ENCODE assay signal across 11 cellular contexts in genomic region chr6:15331143-15331542, GRCh38.
DNase-seq lines count a peak whose midpoint lies in the region; ATAC-seq and TF ChIP-seq lines count a peak whose summit lies in the region.
"Had no signal": no experiment of that assay in that cellular context is flagged by ENCODE, and none has a peak within 500 bp of the region (broad histone marks: within the 10 kb centered on the region; RNA-seq: fewer than 3 reads in every experiment).

No MANE protein-coding gene starts in this region.

- CTCF ChIA-PET in CD8-positive, alpha-beta T cell (lab: Charles Lee), result no interaction called here

- H3K27me3 ChIP-seq in CD8-positive, alpha-beta T cell (ENCODE audit: insufficient read depth, low read length), result no peaks in the 10 kb centered on the region
- no peaks in the 10 kb centered on the region for H3K27me3 ChIP-seq in H9 (ENCODE audit: insufficient read depth, low read length)

- H4K20me1 ChIP-seq in H9 (ENCODE audit: control insufficient read depth, insufficient read depth, insufficient read length), result no peaks in the 10 kb centered on the region

- peaks cover 92% of the 10 kb centered on the region for H3K79me2 ChIP-seq in H9 (ENCODE audit: insufficient read depth, low read length)

- no peak overlapping the region for H2BK120ac ChIP-seq in H9 (ENCODE audit: low read depth, low read length, poor library complexity, severe bottlenecking)

- no peak overlapping the region for H3K4me3 ChIP-seq in CD8-positive, alpha-beta T cell (ENCODE audit: low read depth, low read length)

- H3K36me3 ChIP-seq in CD8-positive, alpha-beta T cell (ENCODE audit: insufficient read depth, low read length), result no peaks in the 10 kb centered on the region

- H3K27ac ChIP-seq in CD8-positive, alpha-beta T cell (ENCODE audit: low read depth, low read length), result no peak overlapping the region
- H3K27ac ChIP-seq in H9 (ENCODE audit: insufficient read length, low read depth, low read length), result no peak overlapping the region

- peaks cover 60% of the 10 kb centered on the region for H3K4me1 ChIP-seq in CD8-positive, alpha-beta T cell (ENCODE audit: insufficient read depth, low read length)
- peaks cover 24% of the 10 kb centered on the region for H3K4me1 ChIP-seq in H9 (ENCODE audit: insufficient read depth, low read length)

- H3K4ac ChIP-seq in H9 (ENCODE audit: low read depth, low read length), result no peak overlapping the region

- H4K91ac ChIP-seq in H9 (ENCODE audit: insufficient read length, low read depth, low read length), result no peak overlapping the region

- peak overlapping the region; percentile 65 for H3K4me3 Mint-ChIP-seq in CD8-positive, alpha-beta T cell
- H3K4me3 Mint-ChIP-seq in H9, result no peak overlapping the region
- peak overlapping the region; percentile 54 for H3K4me3 Mint-ChIP-seq in activated naive CD8-positive, alpha-beta T cell
- H3K4me3 Mint-ChIP-seq in naive B cell, result peak overlapping the region; percentile 55 to 91 (median 82)

- no peaks in the 10 kb centered on the region for H3K9me3 Mint-ChIP-seq in CD8-positive, alpha-beta T cell
- H3K9me3 Mint-ChIP-seq in H9 (no peaks in the 10 kb centered on the region), naive B cell (no peaks in the 10 kb centered on the region)
- no peaks in the 10 kb centered on the region for H3K9me3 Mint-ChIP-seq in activated naive CD8-positive, alpha-beta T cell (ENCODE audit: low read depth)

- no peaks in the 10 kb centered on the region for H3K79me1 ChIP-seq in H9 (ENCODE audit: insufficient read depth, low read depth, low read length, poor library complexity, severe bottlenecking)

- peaks cover 92% of the 10 kb centered on the region for H3K4me1 Mint-ChIP-seq in CD8-positive, alpha-beta T cell (ENCODE audit: low read depth)
- H3K4me1 Mint-ChIP-seq in H9 (peaks cover 78 to 81% of the 10 kb centered on the region in 2 experiments), naive B cell (peaks cover 75 to 100% (median 89%) of the 10 kb centered on the region in 3 donors)
- peaks cover 91% of the 10 kb centered on the region for H3K4me1 Mint-ChIP-seq in activated naive CD8-positive, alpha-beta T cell (ENCODE audit: low read depth)

- no peak overlapping the region for H2BK12ac ChIP-seq in H9 (ENCODE audit: insufficient read length, low read depth, low read length)

- H4K8ac ChIP-seq in H9 (replicated peaks; ENCODE audit: insufficient read length, low read depth, low read length), result no peak overlapping the region

- H2BK5ac ChIP-seq in H9 (ENCODE audit: insufficient read length, low read length), result no peak overlapping the region

- no peak for DNase-seq in CD8-positive, alpha-beta T cell
- DNase-seq in H9 (no peak), naive B cell (no peak), KG1 (lab: John Stamatoyannopoulos, UW) (no peak)
- no peak for DNase-seq in activated CD4-positive, CD25-positive, alpha-beta regulatory T cell treated with anti-CD3 and anti-CD28 coated beads, Interleukin-2, amount 50 U/mL, for 72 hours
- DNase-seq: activated CD8-positive, alpha-beta memory T cell treated with anti-CD3 and anti-CD28 coated beads for 24 hours; hippocampal formation; NCI-H1436 treated with DMSO at 0.1 percent for 48 hours had no signal

- no peak overlapping the region for H3K23ac ChIP-seq in H9 (ENCODE audit: insufficient read length, low read depth, low read length)

- H2AK5ac ChIP-seq in H9 (ENCODE audit: insufficient read length, low read length), result no peak overlapping the region

- no peaks in the 10 kb centered on the region for H3K27me3 Mint-ChIP-seq in CD8-positive, alpha-beta T cell (ENCODE audit: low read depth)
- H3K27me3 Mint-ChIP-seq in H9 (ENCODE audit: low read depth) (no peaks in the 10 kb centered on the region; the same call in 1 of the 2 replicates), naive B cell (no peaks in the 10 kb centered on the region)
- H3K27me3 Mint-ChIP-seq in activated naive CD8-positive, alpha-beta T cell, result no peaks in the 10 kb centered on the region

- H3K27ac Mint-ChIP-seq in CD8-positive, alpha-beta T cell, result no peak overlapping the region
- H3K27ac Mint-ChIP-seq in H9, result peak overlapping the region in 2 of 3 experiments; percentile 41 to 91; a peak in 6 of 7 replicates
- peak overlapping the region; percentile 46 for H3K27ac Mint-ChIP-seq in activated naive CD8-positive, alpha-beta T cell
- H3K27ac Mint-ChIP-seq in naive B cell, result peak overlapping the region; percentile 38 to 89 (median 84)

- intact Hi-C loops in CD8-positive, alpha-beta T cell (cut with DNase I, micrococcal nuclease), result no loop called here

- POLR2A ChIA-PET in CD8-positive, alpha-beta T cell (lab: Charles Lee), result no interaction called here

- H3K36me3 Mint-ChIP-seq in CD8-positive, alpha-beta T cell, result no peaks in the 10 kb centered on the region
- H3K36me3 Mint-ChIP-seq in H9 (ENCODE audit: insufficient read depth in 1 of 3, low read depth in 3 of 3) (peaks cover 0 to 3% (median 2%) of the 10 kb centered on the region in 3 experiments; a peak in 3 of 7 replicates), naive B cell (no peaks in the 10 kb centered on the region)
- no peaks in the 10 kb centered on the region for H3K36me3 Mint-ChIP-seq in activated naive CD8-positive, alpha-beta T cell

- no peak overlapping the region for H2BK20ac ChIP-seq in H9 (ENCODE audit: low read depth, low read length, poor library complexity, severe bottlenecking)

- no peak for TF ChIP-seq CTCF in CD8-positive, alpha-beta T cell (IDR thresholded peaks at IDR 0.05)
- no peak for TF ChIP-seq CTCF in H9 (conservative IDR thresholded peaks at IDR 0.05)

- H2BK15ac ChIP-seq in H9 (ENCODE audit: low read depth, low read length), result no peak overlapping the region

- no peak overlapping the region for H3K4me2 ChIP-seq in H9 (ENCODE audit: insufficient read depth, insufficient read length, low read length)

- no peak overlapping the region for H2AFZ ChIP-seq in H9 (ENCODE audit: low read length)

- ATAC-seq in CD8-positive, alpha-beta T cell, result no peak
- ATAC-seq in naive B cell (ENCODE audit: low read depth in 2 of 2), result no peak
- no peak for ATAC-seq in HG02970 (IDR thresholded peaks at IDR 0.05; ENCODE audit: low FRiP score, unreplicated experiment)
- no peak for ATAC-seq in GM18511 (IDR thresholded peaks at IDR 0.05; ENCODE audit: unreplicated experiment)

- H3T11ph ChIP-seq in H9 (ENCODE audit: low read length), result no peak overlapping the region

- no peak overlapping the region for H3K56ac ChIP-seq in H9 (ENCODE audit: insufficient read length, low read depth, low read length)

- no peak overlapping the region for H3K14ac ChIP-seq in H9 (ENCODE audit: insufficient read depth, low read length)

- H4K5ac ChIP-seq in H9 (ENCODE audit: insufficient read length, low read depth, low read length), result no peak overlapping the region

- H3K18ac ChIP-seq in H9 (ENCODE audit: insufficient read length, low read depth, low read length), result no peak overlapping the region

- H3K9me3 ChIP-seq in CD8-positive, alpha-beta T cell (ENCODE audit: low read length), result no peaks in the 10 kb centered on the region
- no peaks in the 10 kb centered on the region for H3K9me3 ChIP-seq in H9 (ENCODE audit: control insufficient read depth, low read depth, low read length)

- no peak overlapping the region for H3K9ac ChIP-seq in H9 (ENCODE audit: extremely low read depth, insufficient read length, low read length)

- no peaks in the 10 kb centered on the region for H3K23me2 ChIP-seq in H9 (ENCODE audit: insufficient read length, low read depth, low read length, poor library complexity, severe bottlenecking)

Comparison
In these comparisons a context has a peak if more than half of its experiments do, and no peak if none do; other contexts are left out.
1. H3K4me3 Mint-ChIP-seq: peak in CD8-positive, alpha-beta T cell (single experiment), activated naive CD8-positive, alpha-beta T cell (single experiment) and naive B cell (8 of 8); none in H9 (0 of 2).